2 cellular contexts compared by ENCODE assay signal in the genomic region with DNA sequence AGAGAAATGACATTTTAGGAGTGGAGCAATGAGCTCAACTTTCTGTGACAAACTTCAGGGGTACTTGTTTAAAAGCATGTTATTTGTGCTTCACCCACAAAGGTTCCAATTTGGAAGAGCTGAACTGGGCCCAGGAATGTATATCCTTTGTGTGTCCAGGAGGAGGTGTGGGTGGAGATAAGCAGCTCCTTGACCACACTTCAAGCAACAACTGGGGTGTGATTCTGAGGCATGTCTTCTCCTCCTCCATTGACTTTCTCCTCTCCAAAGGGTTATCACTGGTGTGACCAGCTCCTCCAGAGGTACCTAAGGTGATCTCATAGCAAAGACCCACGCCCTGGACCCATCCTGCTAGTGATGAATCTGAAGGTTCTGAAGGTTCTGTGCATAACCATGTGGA.
A peak's percentile ranks its signal among the peaks of the same experiment; 100 is the strongest.
TF ChIP-seq lines count a peak whose summit lies in the region.

No MANE protein-coding gene starts in this region.

TF ChIP-seq in HCT116, 20 proteins besides CTCF, POLR2A, EP300 and RAD21:
- TF ChIP-seq YY1 (IDR thresholded peaks at IDR 0.05; ENCODE audit: extremely low read depth, insufficient replicate concordance, low read depth, low read length) (no peak), SRF (IDR thresholded peaks at IDR 0.05; ENCODE audit: low read depth) (no peak), JUND (IDR thresholded peaks at IDR 0.05) (no peak), TCF7L2 (IDR thresholded peaks at IDR 0.05; ENCODE audit: borderline replicate concordance, extremely low read depth, insufficient read depth, insufficient read length) (no peak), SIN3A (IDR thresholded peaks at IDR 0.05; ENCODE audit: low read depth) (no peak), FOSL1 (IDR thresholded peaks at IDR 0.05; ENCODE audit: low read depth) (no peak), POLR2AphosphoS5 (IDR thresholded peaks at IDR 0.05; ENCODE audit: low read depth, low read length) (no peak), ZNF274 (IDR thresholded peaks at IDR 0.05; ENCODE audit: low read depth, low read length) (no peak), EZH2 (IDR thresholded peaks at IDR 0.05) (no peak), CEBPB (IDR thresholded peaks at IDR 0.05; ENCODE audit: low read depth) (no peak), ZFX (IDR thresholded peaks at IDR 0.05) (no peak), EZH2phosphoT487 (IDR thresholded peaks at IDR 0.05; ENCODE audit: borderline replicate concordance) (no peak)
- TF ChIP-seq, protein P1, sequence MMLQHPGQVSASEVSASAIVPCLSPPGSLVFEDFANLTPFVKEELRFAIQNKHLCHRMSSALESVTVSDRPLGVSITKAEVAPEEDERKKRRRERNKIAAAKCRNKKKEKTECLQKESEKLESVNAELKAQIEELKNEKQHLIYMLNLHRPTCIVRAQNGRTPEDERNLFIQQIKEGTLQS (IDR thresholded peaks at IDR 0.05): no peak
- TF ChIP-seq, protein P2, sequence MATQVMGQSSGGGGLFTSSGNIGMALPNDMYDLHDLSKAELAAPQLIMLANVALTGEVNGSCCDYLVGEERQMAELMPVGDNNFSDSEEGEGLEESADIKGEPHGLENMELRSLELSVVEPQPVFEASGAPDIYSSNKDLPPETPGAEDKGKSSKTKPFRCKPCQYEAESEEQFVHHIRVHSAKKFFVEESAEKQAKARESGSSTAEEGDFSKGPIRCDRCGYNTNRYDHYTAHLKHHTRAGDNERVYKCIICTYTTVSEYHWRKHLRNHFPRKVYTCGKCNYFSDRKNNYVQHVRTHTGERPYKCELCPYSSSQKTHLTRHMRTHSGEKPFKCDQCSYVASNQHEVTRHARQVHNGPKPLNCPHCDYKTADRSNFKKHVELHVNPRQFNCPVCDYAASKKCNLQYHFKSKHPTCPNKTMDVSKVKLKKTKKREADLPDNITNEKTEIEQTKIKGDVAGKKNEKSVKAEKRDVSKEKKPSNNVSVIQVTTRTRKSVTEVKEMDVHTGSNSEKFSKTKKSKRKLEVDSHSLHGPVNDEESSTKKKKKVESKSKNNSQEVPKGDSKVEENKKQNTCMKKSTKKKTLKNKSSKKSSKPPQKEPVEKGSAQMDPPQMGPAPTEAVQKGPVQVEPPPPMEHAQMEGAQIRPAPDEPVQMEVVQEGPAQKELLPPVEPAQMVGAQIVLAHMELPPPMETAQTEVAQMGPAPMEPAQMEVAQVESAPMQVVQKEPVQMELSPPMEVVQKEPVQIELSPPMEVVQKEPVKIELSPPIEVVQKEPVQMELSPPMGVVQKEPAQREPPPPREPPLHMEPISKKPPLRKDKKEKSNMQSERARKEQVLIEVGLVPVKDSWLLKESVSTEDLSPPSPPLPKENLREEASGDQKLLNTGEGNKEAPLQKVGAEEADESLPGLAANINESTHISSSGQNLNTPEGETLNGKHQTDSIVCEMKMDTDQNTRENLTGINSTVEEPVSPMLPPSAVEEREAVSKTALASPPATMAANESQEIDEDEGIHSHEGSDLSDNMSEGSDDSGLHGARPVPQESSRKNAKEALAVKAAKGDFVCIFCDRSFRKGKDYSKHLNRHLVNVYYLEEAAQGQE (IDR thresholded peaks at IDR 0.05; ENCODE audit: low read depth): no peak
TF ChIP-seq in HCT116: peak in this region for 0.

TF ChIP-seq in K562, 482 proteins besides CTCF, POLR2A, EP300 and RAD21 (continued from another document and continues in another):
- TF ChIP-seq, protein P3, sequence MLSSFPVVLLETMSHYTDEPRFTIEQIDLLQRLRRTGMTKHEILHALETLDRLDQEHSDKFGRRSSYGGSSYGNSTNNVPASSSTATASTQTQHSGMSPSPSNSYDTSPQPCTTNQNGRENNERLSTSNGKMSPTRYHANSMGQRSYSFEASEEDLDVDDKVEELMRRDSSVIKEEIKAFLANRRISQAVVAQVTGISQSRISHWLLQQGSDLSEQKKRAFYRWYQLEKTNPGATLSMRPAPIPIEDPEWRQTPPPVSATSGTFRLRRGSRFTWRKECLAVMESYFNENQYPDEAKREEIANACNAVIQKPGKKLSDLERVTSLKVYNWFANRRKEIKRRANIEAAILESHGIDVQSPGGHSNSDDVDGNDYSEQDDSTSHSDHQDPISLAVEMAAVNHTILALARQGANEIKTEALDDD (IDR thresholded peaks at IDR 0.05): no peak
- TF ChIP-seq BACH1 (tag; IDR thresholded peaks at IDR 0.05) (0 out of 2 replicates have a peak, but pooled peaks have one; percentile 48), SMAD4 (CRISPR knock-in tag; conservative IDR thresholded peaks at IDR 0.05) (peak; percentile 26; the same call in 1 of the 2 replicates), NR2C1 (IDR thresholded peaks at IDR 0.05) (no peak), NR2C1 (tag; IDR thresholded peaks at IDR 0.05) (0 out of 2 replicates have a peak, but pooled peaks have one; percentile 34), CBFA2T3 (IDR thresholded peaks at IDR 0.05) (peak; percentile 57), TEAD4 (IDR thresholded peaks at IDR 0.05; ENCODE audit: low read length) (peak; percentile 38; the same call in 1 of the 2 replicates), TEAD4 (CRISPR knock-in tag; IDR thresholded peaks at IDR 0.05; ENCODE audit: borderline replicate concordance) (no peak), ZNF589 (CRISPR knock-in tag; IDR thresholded peaks at IDR 0.05; ENCODE audit: low read depth) (peak; percentile 83; the same call in 1 of the 2 replicates), JUNB (CRISPR knock-in tag; conservative IDR thresholded peaks at IDR 0.05) (no peak), ZNF583 (CRISPR knock-in tag; IDR thresholded peaks at IDR 0.05) (no peak), MXI1 (IDR thresholded peaks at IDR 0.05; ENCODE audit: low read depth, low read length) (no peak), ZNF584 (CRISPR knock-in tag; IDR thresholded peaks at IDR 0.05; ENCODE audit: low read depth) (peak; percentile 37; the same call in 1 of the 2 replicates), HDAC8 (tag; IDR thresholded peaks at IDR 0.05) (peak; percentile 46; the same call in 1 of the 2 replicates), MYC (IDR thresholded peaks at IDR 0.05; ENCODE audit: low read depth, low read length) (peak; percentile 4; the same call in 1 of the 2 replicates), MYC (CRISPR knock-in tag; IDR thresholded peaks at IDR 0.05; ENCODE audit: borderline replicate concordance, low read depth) (no peak), EGR1 (conservative IDR thresholded peaks at IDR 0.05) (peak; percentile 67), CTBP1 (IDR thresholded peaks at IDR 0.05; ENCODE audit: borderline replicate concordance) (peak; percentile 34; the same call in 1 of the 2 replicates), NR4A1 (CRISPR knock-in tag; IDR thresholded peaks at IDR 0.05) (no peak), NR4A1 (tag; IDR thresholded peaks at IDR 0.05) (peak; percentile 61; the same call in 1 of the 2 replicates), CBFA2T2 (conservative IDR thresholded peaks at IDR 0.05) (0 out of 2 replicates have a peak, but pooled peaks have one; percentile 9)
- TF ChIP-seq, protein P4, sequence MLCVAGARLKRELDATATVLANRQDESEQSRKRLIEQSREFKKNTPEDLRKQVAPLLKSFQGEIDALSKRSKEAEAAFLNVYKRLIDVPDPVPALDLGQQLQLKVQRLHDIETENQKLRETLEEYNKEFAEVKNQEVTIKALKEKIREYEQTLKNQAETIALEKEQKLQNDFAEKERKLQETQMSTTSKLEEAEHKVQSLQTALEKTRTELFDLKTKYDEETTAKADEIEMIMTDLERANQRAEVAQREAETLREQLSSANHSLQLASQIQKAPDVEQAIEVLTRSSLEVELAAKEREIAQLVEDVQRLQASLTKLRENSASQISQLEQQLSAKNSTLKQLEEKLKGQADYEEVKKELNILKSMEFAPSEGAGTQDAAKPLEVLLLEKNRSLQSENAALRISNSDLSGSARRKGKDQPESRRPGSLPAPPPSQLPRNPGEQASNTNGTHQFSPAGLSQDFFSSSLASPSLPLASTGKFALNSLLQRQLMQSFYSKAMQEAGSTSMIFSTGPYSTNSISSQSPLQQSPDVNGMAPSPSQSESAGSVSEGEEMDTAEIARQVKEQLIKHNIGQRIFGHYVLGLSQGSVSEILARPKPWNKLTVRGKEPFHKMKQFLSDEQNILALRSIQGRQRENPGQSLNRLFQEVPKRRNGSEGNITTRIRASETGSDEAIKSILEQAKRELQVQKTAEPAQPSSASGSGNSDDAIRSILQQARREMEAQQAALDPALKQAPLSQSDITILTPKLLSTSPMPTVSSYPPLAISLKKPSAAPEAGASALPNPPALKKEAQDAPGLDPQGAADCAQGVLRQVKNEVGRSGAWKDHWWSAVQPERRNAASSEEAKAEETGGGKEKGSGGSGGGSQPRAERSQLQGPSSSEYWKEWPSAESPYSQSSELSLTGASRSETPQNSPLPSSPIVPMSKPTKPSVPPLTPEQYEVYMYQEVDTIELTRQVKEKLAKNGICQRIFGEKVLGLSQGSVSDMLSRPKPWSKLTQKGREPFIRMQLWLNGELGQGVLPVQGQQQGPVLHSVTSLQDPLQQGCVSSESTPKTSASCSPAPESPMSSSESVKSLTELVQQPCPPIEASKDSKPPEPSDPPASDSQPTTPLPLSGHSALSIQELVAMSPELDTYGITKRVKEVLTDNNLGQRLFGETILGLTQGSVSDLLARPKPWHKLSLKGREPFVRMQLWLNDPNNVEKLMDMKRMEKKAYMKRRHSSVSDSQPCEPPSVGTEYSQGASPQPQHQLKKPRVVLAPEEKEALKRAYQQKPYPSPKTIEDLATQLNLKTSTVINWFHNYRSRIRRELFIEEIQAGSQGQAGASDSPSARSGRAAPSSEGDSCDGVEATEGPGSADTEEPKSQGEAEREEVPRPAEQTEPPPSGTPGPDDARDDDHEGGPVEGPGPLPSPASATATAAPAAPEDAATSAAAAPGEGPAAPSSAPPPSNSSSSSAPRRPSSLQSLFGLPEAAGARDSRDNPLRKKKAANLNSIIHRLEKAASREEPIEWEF (CRISPR knock-in tag; IDR thresholded peaks at IDR 0.05): 0 out of 2 replicates have a peak, but pooled peaks have one; percentile 4
- TF ChIP-seq, protein P5, sequence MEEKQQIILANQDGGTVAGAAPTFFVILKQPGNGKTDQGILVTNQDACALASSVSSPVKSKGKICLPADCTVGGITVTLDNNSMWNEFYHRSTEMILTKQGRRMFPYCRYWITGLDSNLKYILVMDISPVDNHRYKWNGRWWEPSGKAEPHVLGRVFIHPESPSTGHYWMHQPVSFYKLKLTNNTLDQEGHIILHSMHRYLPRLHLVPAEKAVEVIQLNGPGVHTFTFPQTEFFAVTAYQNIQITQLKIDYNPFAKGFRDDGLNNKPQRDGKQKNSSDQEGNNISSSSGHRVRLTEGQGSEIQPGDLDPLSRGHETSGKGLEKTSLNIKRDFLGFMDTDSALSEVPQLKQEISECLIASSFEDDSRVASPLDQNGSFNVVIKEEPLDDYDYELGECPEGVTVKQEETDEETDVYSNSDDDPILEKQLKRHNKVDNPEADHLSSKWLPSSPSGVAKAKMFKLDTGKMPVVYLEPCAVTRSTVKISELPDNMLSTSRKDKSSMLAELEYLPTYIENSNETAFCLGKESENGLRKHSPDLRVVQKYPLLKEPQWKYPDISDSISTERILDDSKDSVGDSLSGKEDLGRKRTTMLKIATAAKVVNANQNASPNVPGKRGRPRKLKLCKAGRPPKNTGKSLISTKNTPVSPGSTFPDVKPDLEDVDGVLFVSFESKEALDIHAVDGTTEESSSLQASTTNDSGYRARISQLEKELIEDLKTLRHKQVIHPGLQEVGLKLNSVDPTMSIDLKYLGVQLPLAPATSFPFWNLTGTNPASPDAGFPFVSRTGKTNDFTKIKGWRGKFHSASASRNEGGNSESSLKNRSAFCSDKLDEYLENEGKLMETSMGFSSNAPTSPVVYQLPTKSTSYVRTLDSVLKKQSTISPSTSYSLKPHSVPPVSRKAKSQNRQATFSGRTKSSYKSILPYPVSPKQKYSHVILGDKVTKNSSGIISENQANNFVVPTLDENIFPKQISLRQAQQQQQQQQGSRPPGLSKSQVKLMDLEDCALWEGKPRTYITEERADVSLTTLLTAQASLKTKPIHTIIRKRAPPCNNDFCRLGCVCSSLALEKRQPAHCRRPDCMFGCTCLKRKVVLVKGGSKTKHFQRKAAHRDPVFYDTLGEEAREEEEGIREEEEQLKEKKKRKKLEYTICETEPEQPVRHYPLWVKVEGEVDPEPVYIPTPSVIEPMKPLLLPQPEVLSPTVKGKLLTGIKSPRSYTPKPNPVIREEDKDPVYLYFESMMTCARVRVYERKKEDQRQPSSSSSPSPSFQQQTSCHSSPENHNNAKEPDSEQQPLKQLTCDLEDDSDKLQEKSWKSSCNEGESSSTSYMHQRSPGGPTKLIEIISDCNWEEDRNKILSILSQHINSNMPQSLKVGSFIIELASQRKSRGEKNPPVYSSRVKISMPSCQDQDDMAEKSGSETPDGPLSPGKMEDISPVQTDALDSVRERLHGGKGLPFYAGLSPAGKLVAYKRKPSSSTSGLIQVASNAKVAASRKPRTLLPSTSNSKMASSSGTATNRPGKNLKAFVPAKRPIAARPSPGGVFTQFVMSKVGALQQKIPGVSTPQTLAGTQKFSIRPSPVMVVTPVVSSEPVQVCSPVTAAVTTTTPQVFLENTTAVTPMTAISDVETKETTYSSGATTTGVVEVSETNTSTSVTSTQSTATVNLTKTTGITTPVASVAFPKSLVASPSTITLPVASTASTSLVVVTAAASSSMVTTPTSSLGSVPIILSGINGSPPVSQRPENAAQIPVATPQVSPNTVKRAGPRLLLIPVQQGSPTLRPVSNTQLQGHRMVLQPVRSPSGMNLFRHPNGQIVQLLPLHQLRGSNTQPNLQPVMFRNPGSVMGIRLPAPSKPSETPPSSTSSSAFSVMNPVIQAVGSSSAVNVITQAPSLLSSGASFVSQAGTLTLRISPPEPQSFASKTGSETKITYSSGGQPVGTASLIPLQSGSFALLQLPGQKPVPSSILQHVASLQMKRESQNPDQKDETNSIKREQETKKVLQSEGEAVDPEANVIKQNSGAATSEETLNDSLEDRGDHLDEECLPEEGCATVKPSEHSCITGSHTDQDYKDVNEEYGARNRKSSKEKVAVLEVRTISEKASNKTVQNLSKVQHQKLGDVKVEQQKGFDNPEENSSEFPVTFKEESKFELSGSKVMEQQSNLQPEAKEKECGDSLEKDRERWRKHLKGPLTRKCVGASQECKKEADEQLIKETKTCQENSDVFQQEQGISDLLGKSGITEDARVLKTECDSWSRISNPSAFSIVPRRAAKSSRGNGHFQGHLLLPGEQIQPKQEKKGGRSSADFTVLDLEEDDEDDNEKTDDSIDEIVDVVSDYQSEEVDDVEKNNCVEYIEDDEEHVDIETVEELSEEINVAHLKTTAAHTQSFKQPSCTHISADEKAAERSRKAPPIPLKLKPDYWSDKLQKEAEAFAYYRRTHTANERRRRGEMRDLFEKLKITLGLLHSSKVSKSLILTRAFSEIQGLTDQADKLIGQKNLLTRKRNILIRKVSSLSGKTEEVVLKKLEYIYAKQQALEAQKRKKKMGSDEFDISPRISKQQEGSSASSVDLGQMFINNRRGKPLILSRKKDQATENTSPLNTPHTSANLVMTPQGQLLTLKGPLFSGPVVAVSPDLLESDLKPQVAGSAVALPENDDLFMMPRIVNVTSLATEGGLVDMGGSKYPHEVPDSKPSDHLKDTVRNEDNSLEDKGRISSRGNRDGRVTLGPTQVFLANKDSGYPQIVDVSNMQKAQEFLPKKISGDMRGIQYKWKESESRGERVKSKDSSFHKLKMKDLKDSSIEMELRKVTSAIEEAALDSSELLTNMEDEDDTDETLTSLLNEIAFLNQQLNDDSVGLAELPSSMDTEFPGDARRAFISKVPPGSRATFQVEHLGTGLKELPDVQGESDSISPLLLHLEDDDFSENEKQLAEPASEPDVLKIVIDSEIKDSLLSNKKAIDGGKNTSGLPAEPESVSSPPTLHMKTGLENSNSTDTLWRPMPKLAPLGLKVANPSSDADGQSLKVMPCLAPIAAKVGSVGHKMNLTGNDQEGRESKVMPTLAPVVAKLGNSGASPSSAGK (IDR thresholded peaks at IDR 0.05): peak; percentile 43
- TF ChIP-seq, protein P6, sequence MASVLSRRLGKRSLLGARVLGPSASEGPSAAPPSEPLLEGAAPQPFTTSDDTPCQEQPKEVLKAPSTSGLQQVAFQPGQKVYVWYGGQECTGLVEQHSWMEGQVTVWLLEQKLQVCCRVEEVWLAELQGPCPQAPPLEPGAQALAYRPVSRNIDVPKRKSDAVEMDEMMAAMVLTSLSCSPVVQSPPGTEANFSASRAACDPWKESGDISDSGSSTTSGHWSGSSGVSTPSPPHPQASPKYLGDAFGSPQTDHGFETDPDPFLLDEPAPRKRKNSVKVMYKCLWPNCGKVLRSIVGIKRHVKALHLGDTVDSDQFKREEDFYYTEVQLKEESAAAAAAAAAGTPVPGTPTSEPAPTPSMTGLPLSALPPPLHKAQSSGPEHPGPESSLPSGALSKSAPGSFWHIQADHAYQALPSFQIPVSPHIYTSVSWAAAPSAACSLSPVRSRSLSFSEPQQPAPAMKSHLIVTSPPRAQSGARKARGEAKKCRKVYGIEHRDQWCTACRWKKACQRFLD (CRISPR knock-in tag; IDR thresholded peaks at IDR 0.05): 0 out of 2 replicates have a peak, but pooled peaks have one; percentile 51
